ENCODE assay signal across 9 cellular contexts in genomic region chr4:5707366-5708133, GRCh38. TPM values are rescaled to one million over a fixed set of nuclear protein-coding genes. Genes with fewer than 3 reads are reported as not detected.
DNase-seq lines count a peak whose midpoint lies in the region; ATAC-seq and TF ChIP-seq lines count a peak whose summit lies in the region.
"Had no signal": no experiment of that assay in that cellular context is flagged by ENCODE, and none has a peak within 500 bp of the region (broad histone marks: within the 10 kb centered on the region; RNA-seq: fewer than 3 reads in every experiment).

No MANE protein-coding gene starts in this region.

- peaks cover 57% of the 10 kb centered on the region for H3K27me3 Mint-ChIP-seq in dendritic cell treated with granulocyte-macrophage colony-stimulating factor and Interleukin-4, amounts not matched to agents 40 ng/mL and 50 ng/mL, for 4 days
- no peaks in the 10 kb centered on the region for H3K27me3 Mint-ChIP-seq in mesothelial cell of epicardium (ENCODE audit: low read depth)

- WGBS in heart left ventricle, 4 donors, result 25 to 29% (median 26%) methylated on average over 20 to 21 of the region's 21 CpGs

- intact Hi-C loops in heart left ventricle (cut with DNase I) (no loop called here), left cardiac atrium (cut with DNase I) (no loop called here), upper lobe of right lung (cut with DNase I) (no loop called here)
- intact Hi-C loops in dendritic cell treated with granulocyte-macrophage colony-stimulating factor and Interleukin-4, amounts not matched to agents 40 ng/mL and 50 ng/mL, for 4 days (cut with micrococcal nuclease), result no loop called here

- peaks cover 22% of the 10 kb centered on the region for H3K4me1 Mint-ChIP-seq in dendritic cell treated with granulocyte-macrophage colony-stimulating factor and Interleukin-4, amounts not matched to agents 40 ng/mL and 50 ng/mL, for 4 days (ENCODE audit: low read depth)
- H3K4me1 Mint-ChIP-seq in mesothelial cell of epicardium, result peaks cover 31% of the 10 kb centered on the region

- H3K27ac Mint-ChIP-seq in dendritic cell treated with granulocyte-macrophage colony-stimulating factor and Interleukin-4, amounts not matched to agents 40 ng/mL and 50 ng/mL, for 4 days, result no peak overlapping the region
- peak overlapping the region; percentile 61 for H3K27ac Mint-ChIP-seq in mesothelial cell of epicardium

- H3K36me3 ChIP-seq in heart left ventricle (no peaks in the 10 kb centered on the region), upper lobe of right lung (no peaks in the 10 kb centered on the region)

- ATAC-seq in heart left ventricle, result no peak
- no peak for ATAC-seq in left cardiac atrium
- no peak for ATAC-seq in upper lobe of right lung
- ATAC-seq in GM18870 (IDR thresholded peaks at IDR 0.05; ENCODE audit: unreplicated experiment), result no peak
- no peak for ATAC-seq in HG02981 (IDR thresholded peaks at IDR 0.05; ENCODE audit: unreplicated experiment)

- H3K27me3 ChIP-seq in heart left ventricle (peaks cover 0 to 45% (median 8%) of the 10 kb centered on the region in 9 donors), upper lobe of right lung (no peaks in the 10 kb centered on the region)

- TF ChIP-seq CTCF in heart left ventricle (IDR thresholded peaks at IDR 0.05) (no peak), mesothelial cell of epicardium (IDR thresholded peaks at IDR 0.05; ENCODE audit: unreplicated experiment) (no peak), upper lobe of right lung (IDR thresholded peaks at IDR 0.05) (no peak)

- no peaks in the 10 kb centered on the region for H3K9me3 ChIP-seq in heart left ventricle
- no peaks in the 10 kb centered on the region for H3K9me3 ChIP-seq in upper lobe of right lung

- H3K27ac ChIP-seq in heart left ventricle (peak overlapping the region in 6 of 12 donors; percentile 67 to 87 (median 78)), upper lobe of right lung (peak overlapping the region; percentile 79)

- peak overlapping the region; percentile 53 for H3K4me3 Mint-ChIP-seq in dendritic cell treated with granulocyte-macrophage colony-stimulating factor and Interleukin-4, amounts not matched to agents 40 ng/mL and 50 ng/mL, for 4 days
- peak overlapping the region; percentile 73 for H3K4me3 Mint-ChIP-seq in mesothelial cell of epicardium

- H3K9me3 Mint-ChIP-seq in dendritic cell treated with granulocyte-macrophage colony-stimulating factor and Interleukin-4, amounts not matched to agents 40 ng/mL and 50 ng/mL, for 4 days, result no peaks in the 10 kb centered on the region
- peaks cover 19% of the 10 kb centered on the region for H3K9me3 Mint-ChIP-seq in mesothelial cell of epicardium

- peaks cover 0 to 44% (median 18%) of the 10 kb centered on the region in 12 donors for H3K4me1 ChIP-seq in heart left ventricle
- peaks cover 18% of the 10 kb centered on the region for H3K4me1 ChIP-seq in upper lobe of right lung

- no peak for TF ChIP-seq POLR2A in heart left ventricle (IDR thresholded peaks at IDR 0.05)

- H3K4me3 ChIP-seq in heart left ventricle (peak overlapping the region; percentile 28 to 84 (median 68)), upper lobe of right lung (peak overlapping the region; percentile 81)

- no peaks in the 10 kb centered on the region for H3K36me3 Mint-ChIP-seq in dendritic cell treated with granulocyte-macrophage colony-stimulating factor and Interleukin-4, amounts not matched to agents 40 ng/mL and 50 ng/mL, for 4 days (ENCODE audit: low read depth)
- peaks cover 28% of the 10 kb centered on the region for H3K36me3 Mint-ChIP-seq in mesothelial cell of epicardium

- DNase-seq in heart left ventricle (no peak), left cardiac atrium (no peak), mesothelial cell of epicardium (ENCODE audit: low spot score in 2 of 2, unreplicated experiment in 2 of 2) (no peak), upper lobe of right lung (no peak), OCI-M1 (lab: John Stamatoyannopoulos, UW) (no peak)
- DNase-seq: amniotic stem cell had no signal

RNA-seq across cellular contexts. Expression of gene EVC2, which starts 0.8 kb away (rescaled TPM):
- 1 to 10 TPM in 4 of 9 donors, under 1 TPM in 5; 0.46 to 3.1 (median 0.99) TPM for total RNA-seq in heart left ventricle
- under 1 TPM; 0.89 to 0.95 TPM for polyA plus RNA-seq in heart left ventricle
- 1 to 10 TPM; 2.8 to 2.9 TPM for total RNA-seq in left cardiac atrium
- total RNA-seq in mesothelial cell of epicardium, result 16.9 to 17.4 TPM (median 17.1 TPM) in 3 replicates
- 6.3 TPM for total RNA-seq in upper lobe of right lung

RNA-seq across cellular contexts. Expression of gene EVC, which starts 3.5 kb away (rescaled TPM):
- total RNA-seq in heart left ventricle (10 to 100 TPM in 1 of 9 donors, 1 to 10 TPM in 8; 3.1 to 11.3 (median 4.2) TPM), left cardiac atrium (10 to 100 TPM; 10.0 to 11.3 TPM), mesothelial cell of epicardium (48.4 to 51.4 TPM (median 49.4 TPM) in 3 replicates), upper lobe of right lung (27.6 TPM)
- polyA plus RNA-seq in heart left ventricle, result 1 to 10 TPM; 2.4 to 2.6 TPM
